25 cellular contexts compared by ENCODE assay signal in the genomic region with DNA sequence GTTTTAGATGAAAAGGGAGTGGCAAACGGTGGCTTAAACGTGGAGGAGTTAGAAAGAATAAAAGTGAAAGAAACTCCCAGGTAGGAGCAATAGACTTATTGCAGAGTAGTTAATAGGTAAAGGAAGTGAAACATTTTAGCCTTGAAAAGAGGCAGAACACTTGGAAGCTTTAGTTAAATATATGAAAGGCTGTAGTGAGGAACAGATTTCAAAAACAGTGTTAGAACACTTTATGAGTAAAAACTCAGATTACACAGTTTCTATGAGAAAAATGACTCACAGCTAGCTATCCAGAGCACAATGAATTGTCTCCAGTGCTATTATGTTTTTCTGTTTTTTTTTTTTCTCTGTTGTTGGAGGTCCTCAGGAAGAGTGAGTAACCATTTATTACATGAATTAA. TPM values are rescaled to one million over a fixed set of nuclear protein-coding genes. Genes with fewer than 3 reads are reported as not detected.
"Had no signal": no experiment of that assay in that cellular context is flagged by ENCODE, and none has a peak within 500 bp of the region (broad histone marks: within the 10 kb centered on the region; RNA-seq: fewer than 3 reads in every experiment).

No MANE protein-coding gene starts in this region.

- DNase-seq: activated CD4-positive, alpha-beta T cell treated with anti-CD3 and anti-CD28 coated beads for 1 hour; activated gamma-delta T cell treated with Interleukin-2 at 50 U/mL for 16 hours; activated T-cell treated with anti-CD3 and anti-CD28 coated beads, Interleukin-2, amount 50 U/mL, for 1 hour; aorta; brain microvascular endothelial cell; cortex of kidney; foreskin melanocyte; glutamatergic neuron; left ventricle myocardium inferior; naive thymus-derived CD8-positive, alpha-beta T cell; posterior cingulate gyrus; stimulated activated CD4-positive, alpha-beta T cell treated with anti-CD3 and anti-CD28 coated beads, Interleukin-15, amount 100 ng/mL, for 24 hours; stomach; trophoblast cell; uterus had no signal

- H3K9ac ChIP-seq: neural progenitor cell had no signal

- H3K4me2 ChIP-seq: hepatocyte, neural progenitor cell, smooth muscle cell had no signal

- H3K79me2 ChIP-seq: hepatocyte had no signal

- ATAC-seq: esophagus mucosa; naive thymus-derived CD8-positive, alpha-beta T cell; sciatic nerve; stimulated activated memory B cell treated with anti-CD40 and anti-IgM and Interleukin-4, amounts not matched to agents 10 μg/mL and 1 μg/mL and 100 μg/mL, for 72 hours had no signal

- H2AFZ ChIP-seq: hepatocyte, neural progenitor cell had no signal

- H3K9me3 ChIP-seq: uterus had no signal

- H3K27ac ChIP-seq: brain microvascular endothelial cell, hepatocyte, left ventricle myocardium inferior, neural progenitor cell, stomach, suprapubic skin, uterus had no signal

- H3K27me3 ChIP-seq: brain microvascular endothelial cell, hepatocyte, neural progenitor cell, stomach, suprapubic skin, uterus had no signal

- H3K4me3 ChIP-seq: hepatocyte, left ventricle myocardium inferior, neural progenitor cell, smooth muscle cell, stomach, suprapubic skin, uterus had no signal

- H3K36me3 ChIP-seq: brain microvascular endothelial cell, left ventricle myocardium inferior, neural progenitor cell, stomach, suprapubic skin, uterus had no signal

- H3K4me1 ChIP-seq: left ventricle myocardium inferior, neural progenitor cell, stomach, suprapubic skin, uterus had no signal

RNA-seq across cellular contexts. Expression of a gene that starts 45.8 kb away (rescaled TPM):
- total RNA-seq: aorta; esophagus mucosa; left ventricle myocardium inferior; lung microvascular endothelial cell; mesothelial cell of epicardium; naive thymus-derived CD8-positive, alpha-beta T cell; omental fat pad; sciatic nerve; uterus had no signal
- polyA plus RNA-seq: aorta; hepatocyte; naive thymus-derived CD8-positive, alpha-beta T cell; smooth muscle cell; stomach had no signal
